In the genomic region with DNA sequence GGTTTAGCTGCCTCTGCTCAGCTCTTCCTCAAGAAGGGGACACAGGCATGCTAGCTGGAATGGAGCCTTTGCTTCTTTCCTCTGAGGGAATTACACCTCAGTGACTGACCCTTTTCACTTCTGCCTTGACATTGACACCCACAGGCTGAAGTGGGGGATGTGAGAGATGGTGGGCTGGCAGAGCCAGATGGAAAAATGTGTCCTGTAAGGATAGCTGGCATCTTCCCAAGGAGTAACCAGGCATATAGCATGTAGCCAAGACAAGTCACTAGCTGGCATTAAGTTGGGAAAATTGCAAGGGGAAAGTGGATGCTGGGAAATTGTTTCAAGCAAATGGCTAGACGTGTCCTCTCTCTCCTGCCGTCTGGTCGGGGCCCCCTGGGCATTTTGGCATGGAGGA, we compare ENCODE assay signal across 24 cellular contexts. TPM values are rescaled to one million over a fixed set of nuclear protein-coding genes. Genes with fewer than 3 reads are reported as not detected.
DNase-seq lines count a peak whose midpoint lies in the region; FAIRE-seq lines count a peak whose summit lies in the region.
"Had no signal": no experiment of that assay in that cellular context is flagged by ENCODE, and none has a peak within 500 bp of the region (broad histone marks: within the 10 kb centered on the region; RNA-seq: fewer than 3 reads in every experiment).

No MANE protein-coding gene starts in this region.

- FAIRE-seq in frontal cortex (lab: Jason Lieb, UNC), result no peak
- FAIRE-seq: TTC549 had no signal

- no peaks in the 10 kb centered on the region for H3K9me3 Mint-ChIP-seq in activated CD4-positive, alpha-beta T cell treated with anti-CD3 and anti-CD28 coated beads, Interleukin-2, amount 10 ng/mL, durations not matched to agents 24 days and 14 days
- H3K9me3 Mint-ChIP-seq: dendritic cell treated with granulocyte-macrophage colony-stimulating factor and Interleukin-4, amounts not matched to agents 40 ng/mL and 50 ng/mL, for 4 days; IgD-negative memory B cell; natural killer cell; stimulated activated effector memory CD8-positive, alpha-beta T cell treated with anti-CD3 and anti-CD28 coated beads, Interleukin-12 subunit alpha, Interleukin-12 subunit beta, amount 100 ng/mL, for 72 hours had no signal

- DNase-seq in DMS 273 treated with DMSO at 0.1 percent for 48 hours (lab: John Stamatoyannopoulos, UW), result peak; percentile 6
- peak; percentile 26 for DNase-seq in M059J (ENCODE audit: low read depth)
- DNase-seq in glomerular visceral epithelial cell (ENCODE audit: extremely low spot score), result peak; percentile 34
- peak; percentile 26 for DNase-seq in renal cortical epithelial cell (ENCODE audit: low read depth)
- DNase-seq in frontal cortex (ENCODE audit: low spot score in 2 of 2), result no peak
- DNase-seq in activated CD4-positive, alpha-beta T cell treated with anti-CD3 and anti-CD28 coated beads, Interleukin-2, amount 50 U/mL, for 48 hours, result no peak
- DNase-seq in activated CD4-positive, alpha-beta T cell treated with anti-CD3 and anti-CD28 coated beads, Interleukin-2, amount 10 ng/mL, durations not matched to agents 24 days and 14 days, result no peak
- DNase-seq: activated CD8-positive, alpha-beta T cell treated with anti-CD3 and anti-CD28 coated beads, Interleukin-2, amount 10 ng/mL, durations not matched to agents 7 days and 5 days; activated gamma-delta T cell treated with Interleukin-2 at 50 U/mL for 16 hours; CD4-positive, CD25-positive, alpha-beta regulatory T cell; MG63; natural killer cell; NCI-H1417; NCI-H510A treated with DMSO at 0.1 percent for 48 hours; NK-92 treated with Interleukin-12 subunit alpha and Interleukin-12 subunit beta, amount 100 ng/mL, for 24 hours; retina; spleen; stimulated activated CD4-positive, alpha-beta T cell treated with anti-CD3 and anti-CD28 coated beads, Interleukin-2, amount 100 ng/mL, for 48 hours had no signal

- H3K27me3 Mint-ChIP-seq in activated CD4-positive, alpha-beta T cell treated with anti-CD3 and anti-CD28 coated beads, Interleukin-2, amount 10 ng/mL, durations not matched to agents 24 days and 14 days, result peaks cover 1% of the 10 kb centered on the region
- H3K27me3 Mint-ChIP-seq: CD4-positive, CD25-positive, alpha-beta regulatory T cell; dendritic cell treated with granulocyte-macrophage colony-stimulating factor and Interleukin-4, amounts not matched to agents 40 ng/mL and 50 ng/mL, for 4 days; IgD-negative memory B cell had no signal

- intact Hi-C loops in activated CD4-positive, alpha-beta T cell treated with anti-CD3 and anti-CD28 coated beads, Interleukin-2, amount 10 ng/mL, durations not matched to agents 24 days and 14 days (cut with micrococcal nuclease), result no loop called here

- peaks cover 14% of the 10 kb centered on the region for H3K36me3 Mint-ChIP-seq in activated CD4-positive, alpha-beta T cell treated with anti-CD3 and anti-CD28 coated beads, Interleukin-2, amount 10 ng/mL, durations not matched to agents 24 days and 14 days (ENCODE audit: low read depth)
- H3K36me3 Mint-ChIP-seq: natural killer cell had no signal

- no peak overlapping the region for H3K4me3 Mint-ChIP-seq in activated CD4-positive, alpha-beta T cell treated with anti-CD3 and anti-CD28 coated beads, Interleukin-2, amount 10 ng/mL, durations not matched to agents 24 days and 14 days
- H3K4me3 Mint-ChIP-seq: activated CD8-positive, alpha-beta T cell treated with anti-CD3 and anti-CD28 coated beads, Interleukin-2, amount 10 ng/mL, durations not matched to agents 7 days and 5 days; CD4-positive, CD25-positive, alpha-beta regulatory T cell; dendritic cell treated with granulocyte-macrophage colony-stimulating factor and Interleukin-4, amounts not matched to agents 40 ng/mL and 50 ng/mL, for 4 days; IgD-negative memory B cell; natural killer cell; stimulated activated effector memory CD8-positive, alpha-beta T cell treated with anti-CD3 and anti-CD28 coated beads, Interleukin-12 subunit alpha, Interleukin-12 subunit beta, amount 100 ng/mL, for 72 hours had no signal

- no peak overlapping the region for H3K27ac Mint-ChIP-seq in activated CD4-positive, alpha-beta T cell treated with anti-CD3 and anti-CD28 coated beads, Interleukin-2, amount 10 ng/mL, durations not matched to agents 24 days and 14 days
- H3K27ac Mint-ChIP-seq: activated CD8-positive, alpha-beta T cell treated with anti-CD3 and anti-CD28 coated beads, Interleukin-2, amount 10 ng/mL, durations not matched to agents 7 days and 5 days; dendritic cell treated with granulocyte-macrophage colony-stimulating factor and Interleukin-4, amounts not matched to agents 40 ng/mL and 50 ng/mL, for 4 days; IgD-negative memory B cell; natural killer cell; stimulated activated effector memory CD8-positive, alpha-beta T cell treated with anti-CD3 and anti-CD28 coated beads, Interleukin-12 subunit alpha, Interleukin-12 subunit beta, amount 100 ng/mL, for 72 hours had no signal

- H3K4me1 Mint-ChIP-seq in activated CD4-positive, alpha-beta T cell treated with anti-CD3 and anti-CD28 coated beads, Interleukin-2, amount 10 ng/mL, durations not matched to agents 24 days and 14 days, result peaks cover 4% of the 10 kb centered on the region
- H3K4me1 Mint-ChIP-seq: IgD-negative memory B cell had no signal

RNA-seq across cellular contexts. Expression of a gene that starts 19.9 kb away (rescaled TPM):
- total RNA-seq in M059J (2014; rRNA removed; shearing (Covaris generic)), result 29.5 and 34.0 TPM in 2 replicates
- total RNA-seq in renal cortical epithelial cell (11.1 and 28.1 TPM in 2 replicates), frontal cortex (19.2 TPM)
- 23.5 and 25.8 TPM in 2 replicates for total RNA-seq in activated CD4-positive, alpha-beta T cell treated with anti-CD3 and anti-CD28 coated beads, Interleukin-2, amount 10 ng/mL, durations not matched to agents 24 days and 14 days

RNA-seq across cellular contexts. Expression of a gene that starts 45.8 kb away (rescaled TPM):
- 0.52 TPM in 1 of 2 replicates, not detected in the other for total RNA-seq in M059J (2014; rRNA removed; shearing (Covaris generic))
- not detected in 2 replicates for total RNA-seq in renal cortical epithelial cell
- total RNA-seq in frontal cortex, result 12.6 TPM
- total RNA-seq in activated CD4-positive, alpha-beta T cell treated with anti-CD3 and anti-CD28 coated beads, Interleukin-2, amount 10 ng/mL, durations not matched to agents 24 days and 14 days, result not detected in 2 replicates
- total RNA-seq: activated CD8-positive, alpha-beta T cell treated with anti-CD3 and anti-CD28 coated beads, Interleukin-2, amount 10 ng/mL, durations not matched to agents 7 days and 5 days; CD4-positive, CD25-positive, alpha-beta regulatory T cell; natural killer cell; SJSA1; T-helper 1 cell treated with Interleukin-12 subunit alpha and Interleukin-12 subunit beta and Interleukin-4 antibody, amounts not matched to agents 30 ng/mL and 1 ng/mL, for 36 hours had no signal

Comparison
In these comparisons a context has a peak if more than half of its experiments do, and no peak if none do; other contexts are left out.
1. DNase-seq: peak in DMS 273 treated with DMSO at 0.1 percent for 48 hours (single experiment), M059J (single experiment), glomerular visceral epithelial cell (single experiment) and renal cortical epithelial cell (single experiment); none in frontal cortex (0 of 2), activated CD4-positive, alpha-beta T cell treated with anti-CD3 and anti-CD28 coated beads, Interleukin-2, amount 50 U/mL, for 48 hours (0 of 2) and activated CD4-positive, alpha-beta T cell treated with anti-CD3 and anti-CD28 coated beads, Interleukin-2, amount 10 ng/mL, durations not matched to agents 24 days and 14 days (single experiment).